Comparison of ENCODE assay signal across 17 cellular contexts in genomic region chr11:73194593-73194992, GRCh38. TPM values are rescaled to one million over a fixed set of nuclear protein-coding genes. Genes with fewer than 3 reads are reported as not detected.
DNase-seq lines count a peak whose midpoint lies in the region; ATAC-seq and TF ChIP-seq lines count a peak whose summit lies in the region.
"Had no signal": no experiment of that assay in that cellular context is flagged by ENCODE, and none has a peak within 500 bp of the region (broad histone marks: within the 10 kb centered on the region; RNA-seq: fewer than 3 reads in every experiment).

No MANE protein-coding gene starts in this region.

- POLR2A ChIA-PET in activated naive CD8-positive, alpha-beta T cell treated with anti-CD3 and anti-CD28 coated beads, Interleukin-2, amount 10 ng/mL, durations not matched to agents 7 days and 5 days (lab: Charles Lee), result interaction anchor here (0.6 kb wide), 1 partner anchor 1134 kb away, joined by 3 read pairs; no protein-coding TSS in a partner anchor

- no peaks in the 10 kb centered on the region for H3K4me1 Mint-ChIP-seq in activated naive CD8-positive, alpha-beta T cell treated with anti-CD3 and anti-CD28 coated beads, Interleukin-2, amount 10 ng/mL, durations not matched to agents 7 days and 5 days
- H3K4me1 Mint-ChIP-seq in activated naive CD8-positive, alpha-beta T cell treated with anti-CD3 and anti-CD28 coated beads for 36 hours, result no peaks in the 10 kb centered on the region
- H3K4me1 Mint-ChIP-seq: activated naive CD4-positive, alpha-beta T cell treated with anti-CD3 and anti-CD28 coated beads, Interleukin-2, amount 50 U/mL, for 24 hours; T-cell had no signal

- no peak overlapping the region for H3K4me3 Mint-ChIP-seq in activated naive CD8-positive, alpha-beta T cell treated with anti-CD3 and anti-CD28 coated beads, Interleukin-2, amount 10 ng/mL, durations not matched to agents 7 days and 5 days
- no peak overlapping the region for H3K4me3 Mint-ChIP-seq in activated naive CD8-positive, alpha-beta T cell treated with anti-CD3 and anti-CD28 coated beads for 36 hours
- H3K4me3 Mint-ChIP-seq: activated naive CD4-positive, alpha-beta T cell treated with anti-CD3 and anti-CD28 coated beads, Interleukin-2, amount 50 U/mL, for 24 hours; effector memory CD8-positive, alpha-beta T cell; T-cell had no signal

- no peaks in the 10 kb centered on the region for H3K36me3 Mint-ChIP-seq in activated naive CD8-positive, alpha-beta T cell treated with anti-CD3 and anti-CD28 coated beads, Interleukin-2, amount 10 ng/mL, durations not matched to agents 7 days and 5 days
- no peaks in the 10 kb centered on the region for H3K36me3 Mint-ChIP-seq in activated naive CD8-positive, alpha-beta T cell treated with anti-CD3 and anti-CD28 coated beads for 36 hours
- H3K36me3 Mint-ChIP-seq: activated naive CD4-positive, alpha-beta T cell treated with anti-CD3 and anti-CD28 coated beads, Interleukin-2, amount 50 U/mL, for 24 hours; T-cell had no signal

- H3K4me3 ChIP-seq in epithelial cell of esophagus (ENCODE audit: low read length), result no peak overlapping the region
- H3K4me3 ChIP-seq: tibial artery had no signal

- H3K9me3 Mint-ChIP-seq in activated naive CD8-positive, alpha-beta T cell treated with anti-CD3 and anti-CD28 coated beads, Interleukin-2, amount 10 ng/mL, durations not matched to agents 7 days and 5 days, result no peaks in the 10 kb centered on the region
- H3K9me3 Mint-ChIP-seq in activated naive CD8-positive, alpha-beta T cell treated with anti-CD3 and anti-CD28 coated beads for 36 hours, result no peaks in the 10 kb centered on the region
- H3K9me3 Mint-ChIP-seq: activated naive CD4-positive, alpha-beta T cell treated with anti-CD3 and anti-CD28 coated beads, Interleukin-2, amount 50 U/mL, for 24 hours; effector memory CD8-positive, alpha-beta T cell; T-cell had no signal

- H3K27me3 Mint-ChIP-seq in activated naive CD8-positive, alpha-beta T cell treated with anti-CD3 and anti-CD28 coated beads, Interleukin-2, amount 10 ng/mL, durations not matched to agents 7 days and 5 days, result peaks cover 8% of the 10 kb centered on the region
- H3K27me3 Mint-ChIP-seq in activated naive CD8-positive, alpha-beta T cell treated with anti-CD3 and anti-CD28 coated beads for 36 hours, result no peaks in the 10 kb centered on the region
- H3K27me3 Mint-ChIP-seq: activated naive CD4-positive, alpha-beta T cell treated with anti-CD3 and anti-CD28 coated beads, Interleukin-2, amount 50 U/mL, for 24 hours had no signal

- no peak overlapping the region for H3K27ac ChIP-seq in substantia nigra (ENCODE audit: low read depth, low read length, poor library complexity, severe bottlenecking)
- H3K27ac ChIP-seq: tibial artery had no signal

- no peak for ATAC-seq in activated naive CD8-positive, alpha-beta T cell treated with anti-CD3 and anti-CD28 coated beads, Interleukin-2, amount 10 ng/mL, durations not matched to agents 7 days and 5 days (ENCODE audit: low read depth)
- ATAC-seq: effector memory CD8-positive, alpha-beta T cell; T-cell had no signal

- no peak for TF ChIP-seq CTCF in epithelial cell of esophagus (IDR thresholded peaks at IDR 0.05; ENCODE audit: insufficient read depth, low read depth, low read length, missing control alignments)

- peak; percentile 17 for DNase-seq in activated naive CD8-positive, alpha-beta T cell treated with anti-CD3 and anti-CD28 coated beads, Interleukin-2, amount 10 ng/mL, durations not matched to agents 7 days and 5 days
- DNase-seq in activated naive CD8-positive, alpha-beta T cell treated with anti-CD3 and anti-CD28 coated beads for 36 hours, result no peak
- DNase-seq in epithelial cell of esophagus (ENCODE audit: low read depth) (peak; percentile 93), mucosa of gallbladder (ENCODE audit: low spot score) (peak; percentile 70), RPMI8226 (no peak), D341Med (ENCODE audit: low spot score) (no peak), substantia nigra (lab: John Stamatoyannopoulos, UW) (no peak), C1 segment of cervical spinal cord (lab: John Stamatoyannopoulos, UW) (no peak)
- DNase-seq: activated CD4-positive, CD25-positive, alpha-beta regulatory T cell treated with anti-CD3 and anti-CD28 coated beads, Interleukin-2, amount 50 U/mL, for 72 hours; activated CD8-positive, alpha-beta memory T cell treated with anti-CD3 and anti-CD28 coated beads, Interleukin-2, amount 50 U/mL, for 4 hours; effector memory CD8-positive, alpha-beta T cell; foreskin melanocyte; posterior cingulate gyrus; T-cell had no signal

- no peak overlapping the region for H3K27ac Mint-ChIP-seq in activated naive CD8-positive, alpha-beta T cell treated with anti-CD3 and anti-CD28 coated beads, Interleukin-2, amount 10 ng/mL, durations not matched to agents 7 days and 5 days
- no peak overlapping the region for H3K27ac Mint-ChIP-seq in activated naive CD8-positive, alpha-beta T cell treated with anti-CD3 and anti-CD28 coated beads for 36 hours
- H3K27ac Mint-ChIP-seq: activated naive CD4-positive, alpha-beta T cell treated with anti-CD3 and anti-CD28 coated beads, Interleukin-2, amount 50 U/mL, for 24 hours; effector memory CD8-positive, alpha-beta T cell; T-cell had no signal

RNA-seq across cellular contexts. Expression of gene P2RY2, which starts 23.5 kb away (rescaled TPM):
- not detected for total RNA-seq in activated naive CD8-positive, alpha-beta T cell treated with anti-CD3 and anti-CD28 coated beads, Interleukin-2, amount 10 ng/mL, durations not matched to agents 7 days and 5 days
- total RNA-seq in activated naive CD8-positive, alpha-beta T cell treated with anti-CD3 and anti-CD28 coated beads for 36 hours, result not detected
- 12.6 TPM for total RNA-seq in mucosa of gallbladder
- total RNA-seq: A673 had no signal

RNA-seq across cellular contexts. Expression of gene FCHSD2, which starts 52.5 kb away (rescaled TPM):
- total RNA-seq in activated naive CD8-positive, alpha-beta T cell treated with anti-CD3 and anti-CD28 coated beads, Interleukin-2, amount 10 ng/mL, durations not matched to agents 7 days and 5 days, result 10 to 100 TPM; 53.3 to 60.1 TPM
- total RNA-seq in activated naive CD8-positive, alpha-beta T cell treated with anti-CD3 and anti-CD28 coated beads for 36 hours, result 10 to 100 TPM; 19.9 to 22.6 TPM
- 56.4 TPM for total RNA-seq in mucosa of gallbladder

Comparison
In these comparisons a context has a peak if more than half of its experiments do, and no peak if none do; other contexts are left out.
1. DNase-seq: peak in activated naive CD8-positive, alpha-beta T cell treated with anti-CD3 and anti-CD28 coated beads, Interleukin-2, amount 10 ng/mL, durations not matched to agents 7 days and 5 days (single experiment), epithelial cell of esophagus (single experiment) and mucosa of gallbladder (single experiment); none in activated naive CD8-positive, alpha-beta T cell treated with anti-CD3 and anti-CD28 coated beads for 36 hours (single experiment), RPMI8226 (single experiment), D341Med (single experiment), substantia nigra (0 of 49) and C1 segment of cervical spinal cord (0 of 14).
2. RNA of gene P2RY2, which starts 23.5 kb away (total RNA-seq): 12.6 TPM in mucosa of gallbladder (single experiment); not detected in activated naive CD8-positive, alpha-beta T cell treated with anti-CD3 and anti-CD28 coated beads, Interleukin-2, amount 10 ng/mL, durations not matched to agents 7 days and 5 days and not detected in activated naive CD8-positive, alpha-beta T cell treated with anti-CD3 and anti-CD28 coated beads for 36 hours; every median in the first group is over 10 times any median in the second.